Comparison of ENCODE assay signal across 1 cellular context in the genomic region with DNA sequence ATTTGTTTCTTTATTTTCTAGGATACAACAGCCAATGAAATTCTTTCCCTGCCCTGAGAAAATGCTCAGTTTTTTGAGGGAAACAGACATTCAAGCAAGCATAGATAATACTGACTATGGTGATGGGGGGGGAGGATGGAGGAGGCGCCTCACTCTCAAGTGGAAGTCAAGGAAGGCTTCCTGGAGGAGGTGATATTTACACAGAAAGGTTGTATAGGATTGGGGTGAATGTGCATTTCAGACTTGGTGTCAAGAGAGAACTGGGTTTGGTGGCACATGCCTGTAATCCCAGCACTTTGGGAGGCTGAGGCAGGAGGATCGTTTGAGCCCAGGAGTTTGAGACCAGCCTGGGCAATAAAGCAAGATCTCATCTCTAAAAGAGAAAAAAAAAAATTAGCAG.
A peak's percentile ranks its signal among the peaks of the same experiment; 100 is the strongest.
TF ChIP-seq lines count a peak whose summit lies in the region.

No MANE protein-coding gene starts in this region.

TF ChIP-seq in K562, 482 proteins besides CTCF, POLR2A, EP300 and RAD21:
- peak; percentile 62 for TF ChIP-seq BCOR (IDR thresholded peaks at IDR 0.05)
- TF ChIP-seq ZFP36 (IDR thresholded peaks at IDR 0.05; ENCODE audit: low read depth, low read length, partially characterized antibody) = peak; percentile 91
- peak; percentile 25 for TF ChIP-seq RBM25 (IDR thresholded peaks at IDR 0.05; ENCODE audit: low read depth, low read length, severe bottlenecking)
- no peak for TF ChIP-seq EWSR1 (IDR thresholded peaks at IDR 0.05; ENCODE audit: borderline replicate concordance, low read depth, partially characterized antibody)
- 0 out of 2 replicates have a peak, but pooled peaks have one; percentile 30 for TF ChIP-seq ZNF436 (CRISPR knock-in tag; IDR thresholded peaks at IDR 0.05)
- 0 out of 2 replicates have a peak, but pooled peaks have one; percentile 51 for TF ChIP-seq SMARCA5 (IDR thresholded peaks at IDR 0.05)
